In genomic region chr1:43560286-43560685, GRCh38 we compare ENCODE assay signal across 19 cellular contexts. TPM values are rescaled to one million over a fixed set of nuclear protein-coding genes. Genes with fewer than 3 reads are reported as not detected.
DNase-seq lines count a peak whose midpoint lies in the region; ATAC-seq, FAIRE-seq and TF ChIP-seq lines count a peak whose summit lies in the region.
"Had no signal": no experiment of that assay in that cellular context is flagged by ENCODE, and none has a peak within 500 bp of the region (broad histone marks: within the 10 kb centered on the region; RNA-seq: fewer than 3 reads in every experiment).

No MANE protein-coding gene starts in this region.

- BruUV-seq in HepG2 (replicated peaks; lab: Mats Ljungman, UMichigan), result no TSS peak

- TF ChIP-seq RAD21 in HepG2 (CRISPR knock-in tag; IDR thresholded peaks at IDR 0.05), result no peak

- peaks cover 28% of the 10 kb centered on the region; the same call in 1 of the 2 replicates for H4K20me1 ChIP-seq in HepG2 (ENCODE audit: insufficient read depth, low read length)

- H2AFZ ChIP-seq in HepG2 (ENCODE audit: low read length), result no peak overlapping the region

- H3K27me3 Mint-ChIP-seq in naive thymus-derived CD4-positive, alpha-beta T cell, result peaks cover 0 to 4% (median 3%) of the 10 kb centered on the region in 5 donors
- no peaks in the 10 kb centered on the region for H3K27me3 Mint-ChIP-seq in natural killer cell treated with Interleukin-12 subunit alpha and Interleukin-12 subunit beta and Interleukin-15 and Interleukin-18, amount 100 ng/mL, for 72 hours

- H3K27ac ChIP-seq in HepG2 (ENCODE audit: extremely low read length, insufficient read depth, low read length) (no peak overlapping the region), right lobe of liver (no peak overlapping the region), temporal lobe (ENCODE audit: low read depth, low read length) (peak overlapping the region; percentile 70)
- no peak overlapping the region for H3K27ac ChIP-seq in naive thymus-derived CD4-positive, alpha-beta T cell (ENCODE audit: low read depth, low read length)
- H3K27ac ChIP-seq: 22Rv1, A549, C4-2B had no signal

- no peak overlapping the region for H3K27ac Mint-ChIP-seq in naive thymus-derived CD4-positive, alpha-beta T cell
- no peak overlapping the region for H3K27ac Mint-ChIP-seq in natural killer cell treated with Interleukin-12 subunit alpha and Interleukin-12 subunit beta and Interleukin-15 and Interleukin-18, amount 100 ng/mL, for 72 hours
- H3K27ac Mint-ChIP-seq: CD4-positive, alpha-beta T cell; IgD-negative memory B cell had no signal

- no peak overlapping the region for H3K4me3 Mint-ChIP-seq in naive thymus-derived CD4-positive, alpha-beta T cell
- H3K4me3 Mint-ChIP-seq in natural killer cell treated with Interleukin-12 subunit alpha and Interleukin-12 subunit beta and Interleukin-15 and Interleukin-18, amount 100 ng/mL, for 72 hours, result no peak overlapping the region
- H3K4me3 Mint-ChIP-seq: CD4-positive, alpha-beta T cell; IgD-negative memory B cell had no signal

- H3K4me1 ChIP-seq in HepG2 (ENCODE audit: insufficient read depth, low read length), result peaks cover 19% of the 10 kb centered on the region
- H3K4me1 ChIP-seq in right lobe of liver, result peaks cover 0 to 7% (median 0%) of the 10 kb centered on the region in 4 donors
- H3K4me1 ChIP-seq in naive thymus-derived CD4-positive, alpha-beta T cell (ENCODE audit: control insufficient read depth in 2 of 2, insufficient read depth in 2 of 2, low read length in 2 of 2), result no peaks in the 10 kb centered on the region
- H3K4me1 ChIP-seq: Caco-2, HAP-1 had no signal

- H3K36me3 ChIP-seq in HepG2 (replicated peaks in 1 of 2; ENCODE audit: control insufficient read depth in 1 of 2, insufficient read depth in 2 of 2, low read length in 2 of 2) (peaks cover 26 to 55% of the 10 kb centered on the region in 2 experiments), right lobe of liver (peaks cover 0 to 11% (median 7%) of the 10 kb centered on the region in 4 donors)
- H3K36me3 ChIP-seq in naive thymus-derived CD4-positive, alpha-beta T cell (ENCODE audit: control insufficient read depth in 2 of 3, insufficient read depth in 3 of 3, low read length in 3 of 3), result no peaks in the 10 kb centered on the region

- intact Hi-C loops in HepG2 (cut with micrococcal nuclease; ENCODE audit: unreplicated experiment), result no loop called here
- intact Hi-C loops in right lobe of liver (cut with DNase I), result no loop called here
- intact Hi-C loops in naive thymus-derived CD4-positive, alpha-beta T cell (cut with micrococcal nuclease), result no loop called here

- no peak overlapping the region for H3K4me2 ChIP-seq in HepG2 (ENCODE audit: low read depth, low read length)
- H3K4me2 ChIP-seq: A549 had no signal

- H3K4me3 ChIP-seq in HepG2 (replicated peaks in 1 of 3; ENCODE audit: insufficient read depth in 1 of 3, low read depth in 2 of 3, low read length in 3 of 3), result no peak overlapping the region
- no peak overlapping the region for H3K4me3 ChIP-seq in right lobe of liver
- H3K4me3 ChIP-seq in naive thymus-derived CD4-positive, alpha-beta T cell (ENCODE audit: low read length), result no peak overlapping the region
- H3K4me3 ChIP-seq: A549, HAP-1 had no signal

- TF ChIP-seq CTCF in HepG2 (CRISPR knock-in tag; IDR thresholded peaks at IDR 0.05) (no peak), right lobe of liver (IDR thresholded peaks at IDR 0.05) (no peak)

- POLR2A ChIA-PET in HepG2 (lab: Yijun Ruan, JAX), result no interaction called here
- POLR2A ChIA-PET in naive thymus-derived CD4-positive, alpha-beta T cell (lab: Charles Lee), result no interaction called here

- H3K27me3 ChIP-seq in HepG2 (ENCODE audit: control insufficient read depth in 1 of 2, insufficient read depth in 2 of 2, low read length in 2 of 2) (no peaks in the 10 kb centered on the region), right lobe of liver (no peaks in the 10 kb centered on the region)
- no peaks in the 10 kb centered on the region for H3K27me3 ChIP-seq in naive thymus-derived CD4-positive, alpha-beta T cell (ENCODE audit: control insufficient read depth in 2 of 2, insufficient read depth in 2 of 2, low read length in 2 of 2)

- no peak overlapping the region for H3K9ac ChIP-seq in HepG2 (ENCODE audit: insufficient read depth, low read depth, low read length)

- H3K4me1 Mint-ChIP-seq in naive thymus-derived CD4-positive, alpha-beta T cell, result peaks cover 0 to 8% (median 0%) of the 10 kb centered on the region in 7 donors
- H3K4me1 Mint-ChIP-seq in natural killer cell treated with Interleukin-12 subunit alpha and Interleukin-12 subunit beta and Interleukin-15 and Interleukin-18, amount 100 ng/mL, for 72 hours (ENCODE audit: low read depth in 2 of 2), result no peaks in the 10 kb centered on the region

- ATAC-seq in HepG2 (no peak), right lobe of liver (no peak), GM18498 (IDR thresholded peaks at IDR 0.05; ENCODE audit: unreplicated experiment) (no peak), GM18867 (IDR thresholded peaks at IDR 0.05; ENCODE audit: unreplicated experiment) (no peak)
- ATAC-seq in naive thymus-derived CD4-positive, alpha-beta T cell, result peak; percentile 18
- no peak for ATAC-seq in natural killer cell treated with Interleukin-12 subunit alpha and Interleukin-12 subunit beta and Interleukin-15 and Interleukin-18, amount 100 ng/mL, for 72 hours
- ATAC-seq: A549 had no signal

- H3K9me3 ChIP-seq in HepG2 (ENCODE audit: low read length) (no peaks in the 10 kb centered on the region), right lobe of liver (no peaks in the 10 kb centered on the region)
- no peaks in the 10 kb centered on the region for H3K9me3 ChIP-seq in naive thymus-derived CD4-positive, alpha-beta T cell (ENCODE audit: control insufficient read depth in 2 of 3, low read length in 3 of 3)
- H3K9me3 ChIP-seq: A549, Caco-2, HAP-1 had no signal

- DNase-seq in HepG2 (ENCODE audit: low spot score), result no peak
- DNase-seq in right lobe of liver, result no peak
- DNase-seq in naive thymus-derived CD4-positive, alpha-beta T cell, result no peak
- DNase-seq in natural killer cell treated with Interleukin-12 subunit alpha and Interleukin-12 subunit beta and Interleukin-15 and Interleukin-18, amount 100 ng/mL, for 72 hours (ENCODE audit: low spot score), result no peak
- DNase-seq: AML-193; Caco-2; CD4-positive, alpha-beta T cell; KBM-7 had no signal

- 97% methylated on average over 6 of the region's 6 CpGs for whole genome bisulfite sequencing in HepG2 (ENCODE audit: low lambda C conversion rate)
- 57% methylated on average over 1 of the region's 6 CpGs for WGBS in right lobe of liver (ENCODE audit: insufficient coverage, low coverage, low lambda C conversion rate, missing lambda C conversion rate)

- H3K79me2 ChIP-seq in HepG2 (ENCODE audit: insufficient read depth, low read length), result peaks cover 12% of the 10 kb centered on the region

- TF ChIP-seq POLR2A in HepG2 (IDR thresholded peaks at IDR 0.05; ENCODE audit: insufficient read depth in 1 of 2, low read depth in 2 of 2, low read length in 2 of 2) (no peak), right lobe of liver (IDR thresholded peaks at IDR 0.05) (no peak)

- H3K36me3 Mint-ChIP-seq in naive thymus-derived CD4-positive, alpha-beta T cell, result no peaks in the 10 kb centered on the region
- H3K36me3 Mint-ChIP-seq in natural killer cell treated with Interleukin-12 subunit alpha and Interleukin-12 subunit beta and Interleukin-15 and Interleukin-18, amount 100 ng/mL, for 72 hours, result no peaks in the 10 kb centered on the region
- H3K36me3 Mint-ChIP-seq: IgD-negative memory B cell had no signal

- TF ChIP-seq EP300 in HepG2 (IDR thresholded peaks at IDR 0.05; ENCODE audit: low read depth in 2 of 2, low read length in 2 of 2), result no peak
- TF ChIP-seq EP300 in HepG2 (CRISPR knock-in tag; IDR thresholded peaks at IDR 0.05; ENCODE audit: borderline replicate concordance), result no peak

- no peak for FAIRE-seq in HepG2 (lab: Jason Lieb, UNC)
- FAIRE-seq: A549, D721Med, G401.6, GM12892 had no signal

- H3K9me3 Mint-ChIP-seq in naive thymus-derived CD4-positive, alpha-beta T cell, result no peaks in the 10 kb centered on the region
- H3K9me3 Mint-ChIP-seq in natural killer cell treated with Interleukin-12 subunit alpha and Interleukin-12 subunit beta and Interleukin-15 and Interleukin-18, amount 100 ng/mL, for 72 hours, result no peaks in the 10 kb centered on the region
- H3K9me3 Mint-ChIP-seq: CD4-positive, alpha-beta T cell; IgD-negative memory B cell had no signal

- CTCF ChIA-PET in HepG2 (lab: Yijun Ruan, JAX; ENCODE audit: low intra/inter-chr PET ratio, low total read pairs), result no interaction called here
- CTCF ChIA-PET in naive thymus-derived CD4-positive, alpha-beta T cell (lab: Charles Lee), result no interaction called here

- in situ Hi-C loops in HepG2 (cut with HindIII; ENCODE audit: extremely low pct_ligation_motif_present, low pct_unique_long_range_greater_than_20kb), result no loop called here

RNA-seq across cellular contexts. Expression of gene PTPRF, which starts 29.6 kb away (rescaled TPM):
- total RNA-seq in HepG2 (2016; rRNA removed; fragmentation: Illumina TruSeq; extraction: Trizol), result 47.3 and 55.9 TPM in 2 replicates
- 6.1 and 8.9 TPM in 2 replicates for total RNA-seq in HepG2 (2016; cell fraction: cytosol; rRNA removed; fragmentation: Illumina TruSeq; extraction: Trizol; ENCODE audit: low read depth)
- 38.1 and 54.3 TPM in 2 replicates for total RNA-seq in HepG2 (2016; cell fraction: insoluble cytoplasmic fraction; rRNA removed; fragmentation: Illumina TruSeq; extraction: Trizol)
- 30.4 and 36.7 TPM in 2 replicates for total RNA-seq in HepG2 (2016; cell fraction: membrane; rRNA removed; fragmentation: Illumina TruSeq; extraction: Trizol)
- total RNA-seq in HepG2 (2016; cell fraction: nucleus; rRNA removed; fragmentation: Illumina TruSeq; extraction: Trizol), result 76.8 and 90.3 TPM in 2 replicates
- polyA plus RNA-seq in HepG2 (2011; rRNA removed), result 167 and 213 TPM in 2 replicates
- polyA plus RNA-seq in HepG2 (2011; cell fraction: cytosol; rRNA removed), result 119 and 128 TPM in 2 replicates
- 229 and 238 TPM in 2 replicates for polyA plus RNA-seq in HepG2 (2011; cell fraction: nucleus; rRNA removed)
- polyA plus RNA-seq in HepG2 (2012), result 125 and 182 TPM in 2 replicates
- 5.7 and 6.0 TPM in 2 replicates for polyA plus RNA-seq in HepG2 (2016; cell fraction: cytosol; fragmentation: Illumina TruSeq; extraction: Trizol; ENCODE audit: low read depth)
- 37.1 and 51.8 TPM in 2 replicates for polyA plus RNA-seq in HepG2 (2016; cell fraction: insoluble cytoplasmic fraction; fragmentation: Illumina TruSeq; extraction: Trizol; ENCODE audit: low read depth)
- 13.5 and 17.9 TPM in 2 replicates for polyA plus RNA-seq in HepG2 (2016; cell fraction: membrane; fragmentation: Illumina TruSeq; extraction: Trizol; ENCODE audit: low read depth)
- polyA plus RNA-seq in HepG2 (2016; cell fraction: nucleus; fragmentation: Illumina TruSeq; extraction: Trizol; ENCODE audit: insufficient read depth, low read depth), result 139 and 140 TPM in 2 replicates
- 212 and 690 TPM in 2 replicates for polyA minus RNA-seq in HepG2 (2011; rRNA and poly(A)+ RNA removed; ENCODE audit: low replicate concordance)
- 137 and 178 TPM in 2 replicates for polyA minus RNA-seq in HepG2 (2011; cell fraction: cytosol; rRNA and poly(A)+ RNA removed)
- 83.0 and 106 TPM in 2 replicates for polyA minus RNA-seq in HepG2 (2011; cell fraction: nucleus; rRNA and poly(A)+ RNA removed)
- total RNA-seq in right lobe of liver, result 100 to 1,000 TPM in 4 of 6 experiments, 10 to 100 TPM in 2; 97.1 to 252 (median 160) TPM
- total RNA-seq in naive thymus-derived CD4-positive, alpha-beta T cell, result 1 to 10 TPM in 2 of 5 experiments, under 1 TPM in 1, not detected in 2; 0.49 to 2.3 (median 1.8) TPM
- not detected for polyA plus RNA-seq in naive thymus-derived CD4-positive, alpha-beta T cell
- total RNA-seq in temporal lobe, result 60.7 TPM
- total RNA-seq in natural killer cell treated with Interleukin-12 subunit alpha and Interleukin-12 subunit beta and Interleukin-15 and Interleukin-18, amount 100 ng/mL, for 72 hours, result 1 to 10 TPM in 1 of 2 donors, under 1 TPM in 1; 0.33 to 1.3 TPM
- polyA plus RNA-seq: IgD-negative memory B cell had no signal
